Comparison of ENCODE assay signal across 25 cellular contexts in genomic region chr9:805151-805550, GRCh38. TPM values are rescaled to one million over a fixed set of nuclear protein-coding genes. Genes with fewer than 3 reads are reported as not detected.
"Had no signal": no experiment of that assay in that cellular context is flagged by ENCODE, and none has a peak within 500 bp of the region (broad histone marks: within the 10 kb centered on the region; RNA-seq: fewer than 3 reads in every experiment).

No MANE protein-coding gene starts in this region.

- H3K9me3 Mint-ChIP-seq: activated CD4-positive, alpha-beta T cell treated with anti-CD3 and anti-CD28 coated beads, Interleukin-2, amount 10 ng/mL, durations not matched to agents 24 days and 14 days; activated naive CD4-positive, alpha-beta T cell treated with anti-CD3 and anti-CD28 coated beads for 36 hours; activated T-cell treated with anti-CD3 and anti-CD28 coated beads, Interleukin-2, amount 50 U/mL, for 4 hours; T-helper 1 cell treated with Interleukin-12 subunit alpha and Interleukin-12 subunit beta and Interleukin-4 antibody, amounts not matched to agents 30 μg/mL and 1 μg/mL, for 36 hours; WTC11 had no signal

- H3K4me3 ChIP-seq: SJSA1 had no signal

- H3K9me3 ChIP-seq: SJSA1 had no signal

- H3K27me3 ChIP-seq: SJSA1 had no signal

- FAIRE-seq: RCC 7860 had no signal

- H3K27ac ChIP-seq: SJSA1 had no signal

- DNase-seq: activated CD4-positive, alpha-beta T cell treated with anti-CD3 and anti-CD28 coated beads for 1 hour; activated CD4-positive, alpha-beta T cell treated with anti-CD3 and anti-CD28 coated beads, Interleukin-2, amount 10 ng/mL, durations not matched to agents 24 days and 14 days; activated CD4-positive, alpha-beta T cell treated with anti-CD3 and anti-CD28 coated beads, Interleukin-2, amount 50 U/mL, for 48 hours; activated CD8-positive, alpha-beta memory T cell treated with anti-CD3 and anti-CD28 coated beads, Interleukin-2, amount 10 ng/mL, durations not matched to agents 7 days and 5 days; activated effector memory CD4-positive, alpha-beta T cell treated with anti-CD3 and anti-CD28 coated beads, Interleukin-2, amount 50 U/mL, for 16 hours; activated naive CD4-positive, alpha-beta T cell treated with anti-CD3 and anti-CD28 coated beads for 36 hours; activated T-cell treated with anti-CD3 and anti-CD28 coated beads, Interleukin-2, amount 50 U/mL, for 4 hours; amygdala; caudate nucleus; Kasumi-1; NCI-H1048; NCI-H146; NCI-H187 treated with DMSO at 0.1 percent for 48 hours; NCI-H2081 treated with DMSO at 0.1 percent for 48 hours; NCI-H446; NCI-H524; PC-3; SHP77 had no signal

- H3K4me1 Mint-ChIP-seq: activated CD4-positive, alpha-beta T cell treated with anti-CD3 and anti-CD28 coated beads, Interleukin-2, amount 10 ng/mL, durations not matched to agents 24 days and 14 days had no signal

- H3K27ac Mint-ChIP-seq: activated CD4-positive, alpha-beta T cell treated with anti-CD3 and anti-CD28 coated beads, Interleukin-2, amount 10 ng/mL, durations not matched to agents 24 days and 14 days; activated CD8-positive, alpha-beta memory T cell treated with anti-CD3 and anti-CD28 coated beads, Interleukin-2, amount 10 ng/mL, durations not matched to agents 7 days and 5 days; activated naive CD4-positive, alpha-beta T cell treated with anti-CD3 and anti-CD28 coated beads for 36 hours; activated naive CD8-positive, alpha-beta T cell; T-helper 1 cell treated with Interleukin-12 subunit alpha and Interleukin-12 subunit beta and Interleukin-4 antibody, amounts not matched to agents 30 μg/mL and 1 μg/mL, for 36 hours; WTC11 had no signal

- H3K36me3 Mint-ChIP-seq: activated CD8-positive, alpha-beta memory T cell treated with anti-CD3 and anti-CD28 coated beads, Interleukin-2, amount 10 ng/mL, durations not matched to agents 7 days and 5 days; activated naive CD8-positive, alpha-beta T cell; WTC11 had no signal

- H3K4me1 ChIP-seq: SJSA1 had no signal

- ATAC-seq: activated CD8-positive, alpha-beta memory T cell treated with anti-CD3 and anti-CD28 coated beads, Interleukin-2, amount 10 ng/mL, durations not matched to agents 7 days and 5 days; activated T-cell treated with anti-CD3 and anti-CD28 coated beads, Interleukin-2, amount 50 U/mL, for 4 hours; PC-3; SK-N-SH treated with all-trans-retinoic acid at 6 μM for 48 hours; WTC11 had no signal

- H3K36me3 ChIP-seq: SJSA1 had no signal

- H3K4me3 Mint-ChIP-seq: activated CD4-positive, alpha-beta T cell treated with anti-CD3 and anti-CD28 coated beads, Interleukin-2, amount 10 ng/mL, durations not matched to agents 24 days and 14 days; activated CD8-positive, alpha-beta memory T cell treated with anti-CD3 and anti-CD28 coated beads, Interleukin-2, amount 10 ng/mL, durations not matched to agents 7 days and 5 days; activated naive CD4-positive, alpha-beta T cell treated with anti-CD3 and anti-CD28 coated beads for 36 hours; activated naive CD8-positive, alpha-beta T cell; activated T-cell treated with anti-CD3 and anti-CD28 coated beads, Interleukin-2, amount 50 U/mL, for 4 hours; T-helper 1 cell treated with Interleukin-12 subunit alpha and Interleukin-12 subunit beta and Interleukin-4 antibody, amounts not matched to agents 30 μg/mL and 1 μg/mL, for 36 hours; WTC11 had no signal

RNA-seq across cellular contexts. Expression of gene DMRT1, which starts 36.3 kb away (rescaled TPM):
- total RNA-seq: activated CD4-positive, alpha-beta T cell treated with anti-CD3 and anti-CD28 coated beads, Interleukin-2, amount 10 ng/mL, durations not matched to agents 24 days and 14 days; activated naive CD4-positive, alpha-beta T cell treated with anti-CD3 and anti-CD28 coated beads for 36 hours; activated T-cell treated with anti-CD3 and anti-CD28 coated beads, Interleukin-2, amount 50 U/mL, for 4 hours; cerebellum; SJSA1; WTC11 had no signal
